18 cellular contexts compared by ENCODE assay signal in the genomic region with DNA sequence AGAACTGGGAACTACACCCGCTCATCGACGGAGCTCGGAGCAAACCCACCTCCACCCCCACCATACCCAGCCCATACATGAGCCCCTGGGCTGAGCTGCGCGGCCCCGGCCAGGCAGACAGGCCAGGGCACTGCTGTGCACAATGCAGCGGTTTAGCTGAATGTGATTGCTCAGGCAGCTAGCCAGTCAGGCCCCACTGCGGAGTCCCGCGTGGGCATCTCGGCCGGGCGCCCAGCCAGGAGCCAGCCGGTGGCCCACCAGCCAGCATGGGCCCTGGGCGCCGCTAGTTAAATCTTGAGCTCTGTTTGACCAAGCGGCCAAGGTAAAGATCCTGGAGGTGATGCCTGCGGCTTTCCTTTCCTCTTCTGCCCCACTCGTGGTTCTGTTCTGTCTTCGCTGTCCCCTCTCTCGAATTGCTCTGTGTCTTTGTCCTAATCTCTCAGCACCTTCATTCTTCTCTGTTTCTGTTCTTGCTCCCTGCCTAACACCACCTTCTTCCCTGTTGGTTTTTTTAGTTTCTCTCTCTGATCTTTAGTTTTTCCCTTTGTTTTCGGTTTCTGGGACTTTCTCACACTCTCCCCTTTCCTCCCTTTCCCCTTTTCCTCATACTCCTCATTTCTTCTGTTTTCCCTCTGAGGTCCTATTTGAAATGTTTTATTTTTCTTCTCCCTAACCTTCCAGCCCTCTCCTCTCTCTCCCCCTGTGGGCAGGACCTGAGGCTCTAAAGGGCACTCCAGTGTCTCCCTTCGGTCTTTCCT. TPM values are rescaled to one million over a fixed set of nuclear protein-coding genes. Genes with fewer than 3 reads are reported as not detected.
DNase-seq lines count a peak whose midpoint lies in the region; ATAC-seq and TF ChIP-seq lines count a peak whose summit lies in the region.
"Had no signal": no experiment of that assay in that cellular context is flagged by ENCODE, and none has a peak within 500 bp of the region (broad histone marks: within the 10 kb centered on the region; RNA-seq: fewer than 3 reads in every experiment).

No MANE protein-coding gene starts in this region.

- H3K4me1 Mint-ChIP-seq in T-helper 1 cell treated with Interleukin-12 subunit alpha and Interleukin-12 subunit beta and Interleukin-4 antibody, amounts not matched to agents 30 μg/mL and 1 μg/mL, for 36 hours (ENCODE audit: low read depth): peaks cover 34% of the 10 kb centered on the region
- H3K4me1 Mint-ChIP-seq in activated CD8-positive, alpha-beta T cell treated with anti-CD3 and anti-CD28 coated beads for 36 hours (ENCODE audit: low read depth): peaks cover 59% of the 10 kb centered on the region
- peaks cover 17% of the 10 kb centered on the region for H3K4me1 Mint-ChIP-seq in glutamatergic neuron (ENCODE audit: low read depth, unreplicated experiment)

- ATAC-seq in activated CD8-positive, alpha-beta T cell treated with anti-CD3 and anti-CD28 coated beads for 36 hours: no peak
- no peak for ATAC-seq in PC-3
- ATAC-seq: naive thymus-derived CD8-positive, alpha-beta T cell; psoas muscle had no signal

- no peaks in the 10 kb centered on the region for H3K9me2 ChIP-seq in PC-3 (replicated peaks; ENCODE audit: low read length)

- H3K27me3 ChIP-seq in A673 (replicated peaks; ENCODE audit: insufficient read depth, low read depth, low read length, poor library complexity): no peaks in the 10 kb centered on the region
- H3K27me3 ChIP-seq in PC-3 (ENCODE audit: low read length): no peaks in the 10 kb centered on the region

- H3K4me2 ChIP-seq in PC-3 (ENCODE audit: low read length): no peak overlapping the region
- H3K4me2 ChIP-seq: KMS-11, PC-9 had no signal

- DNase-seq in T-helper 1 cell (no peak), A673 (ENCODE audit: low spot score) (no peak), glutamatergic neuron (no peak), PC-3 (no peak), AG08396 (ENCODE audit: low spot score) (no peak), OCI-M1 (lab: John Stamatoyannopoulos, UW) (no peak)
- no peak for DNase-seq in activated CD8-positive, alpha-beta T cell treated with anti-CD3 and anti-CD28 coated beads for 36 hours
- DNase-seq: effector memory CD4-positive, alpha-beta T cell; head of caudate nucleus; naive thymus-derived CD8-positive, alpha-beta T cell; NCI-H1092 treated with DMSO at 0.1 percent for 48 hours; PC-9; stimulated activated CD4-positive, alpha-beta T cell treated with anti-CD3 and anti-CD28 coated beads, Interleukin-12 subunit alpha, Interleukin-12 subunit beta, amount 100 ng/mL, for 4 hours; stimulated activated naive CD4-positive, alpha-beta T cell; trophoblast cell had no signal

- peaks cover 59% of the 10 kb centered on the region for H3K79me2 ChIP-seq in PC-3 (ENCODE audit: low read length)

- H3K4me3 Mint-ChIP-seq in T-helper 1 cell treated with Interleukin-12 subunit alpha and Interleukin-12 subunit beta and Interleukin-4 antibody, amounts not matched to agents 30 μg/mL and 1 μg/mL, for 36 hours: no peak overlapping the region
- H3K4me3 Mint-ChIP-seq in activated CD8-positive, alpha-beta T cell treated with anti-CD3 and anti-CD28 coated beads for 36 hours: no peak overlapping the region
- H3K4me3 Mint-ChIP-seq in glutamatergic neuron (ENCODE audit: unreplicated experiment): peak overlapping the region; percentile 22
- H3K4me3 Mint-ChIP-seq: naive thymus-derived CD8-positive, alpha-beta T cell had no signal

- peaks cover 92% of the 10 kb centered on the region for H3K36me3 ChIP-seq in A673 (ENCODE audit: insufficient read depth, low read length, poor library complexity, severe bottlenecking)
- peaks cover 81% of the 10 kb centered on the region for H3K36me3 ChIP-seq in PC-3 (ENCODE audit: low read depth, low read length)

- H3K9me3 Mint-ChIP-seq in T-helper 1 cell treated with Interleukin-12 subunit alpha and Interleukin-12 subunit beta and Interleukin-4 antibody, amounts not matched to agents 30 μg/mL and 1 μg/mL, for 36 hours: no peaks in the 10 kb centered on the region
- no peaks in the 10 kb centered on the region for H3K9me3 Mint-ChIP-seq in activated CD8-positive, alpha-beta T cell treated with anti-CD3 and anti-CD28 coated beads for 36 hours
- peaks cover 18% of the 10 kb centered on the region for H3K9me3 Mint-ChIP-seq in glutamatergic neuron (ENCODE audit: unreplicated experiment)
- H3K9me3 Mint-ChIP-seq: naive thymus-derived CD8-positive, alpha-beta T cell had no signal

- H3K27me3 Mint-ChIP-seq in T-helper 1 cell treated with Interleukin-12 subunit alpha and Interleukin-12 subunit beta and Interleukin-4 antibody, amounts not matched to agents 30 μg/mL and 1 μg/mL, for 36 hours (ENCODE audit: low read depth): no peaks in the 10 kb centered on the region
- no peaks in the 10 kb centered on the region for H3K27me3 Mint-ChIP-seq in activated CD8-positive, alpha-beta T cell treated with anti-CD3 and anti-CD28 coated beads for 36 hours
- peaks cover 8% of the 10 kb centered on the region for H3K27me3 Mint-ChIP-seq in glutamatergic neuron (ENCODE audit: unreplicated experiment)
- H3K27me3 Mint-ChIP-seq: naive thymus-derived CD8-positive, alpha-beta T cell had no signal

- H3K27ac ChIP-seq in A673 (ENCODE audit: low read depth, low read length, poor library complexity, severe bottlenecking) (peak overlapping the region; percentile 47), PC-3 (ENCODE audit: low read length) (no peak overlapping the region)
- H3K27ac ChIP-seq: KMS-11, PC-9, psoas muscle had no signal

- CTCF ChIA-PET in A673 (lab: Charles Lee): no interaction called here
- CTCF ChIA-PET in activated CD8-positive, alpha-beta T cell treated with anti-CD3 and anti-CD28 coated beads for 36 hours (lab: Charles Lee): no interaction called here
- CTCF ChIA-PET in PC-3 (lab: Charles Lee): no interaction called here

- no TSS peak for BruUV-seq in A673 (replicated peaks; lab: Mats Ljungman, UMichigan)
- BruUV-seq in PC-3 (replicated peaks; lab: Mats Ljungman, UMichigan): no TSS peak

- H3K9ac ChIP-seq in PC-3 (ENCODE audit: low read length): no peak overlapping the region
- H3K9ac ChIP-seq: KMS-11 had no signal

- POLR2A ChIA-PET in A673 (lab: Charles Lee; ENCODE audit: low non-redundant PET) (no interaction called here), PC-3 (lab: Charles Lee; ENCODE audit: unreplicated experiment) (no interaction called here)
- POLR2A ChIA-PET in activated CD8-positive, alpha-beta T cell treated with anti-CD3 and anti-CD28 coated beads for 36 hours (lab: Charles Lee): interaction anchor here (7.4 kb wide), 1 partner anchor 7 kb away, joined by 167 read pairs; the partner anchor contains the start of gene SRRT

- H3K36me3 Mint-ChIP-seq in T-helper 1 cell treated with Interleukin-12 subunit alpha and Interleukin-12 subunit beta and Interleukin-4 antibody, amounts not matched to agents 30 μg/mL and 1 μg/mL, for 36 hours (ENCODE audit: low read depth): peaks cover 64% of the 10 kb centered on the region
- H3K36me3 Mint-ChIP-seq in activated CD8-positive, alpha-beta T cell treated with anti-CD3 and anti-CD28 coated beads for 36 hours (ENCODE audit: low read depth): peaks cover 88% of the 10 kb centered on the region
- H3K36me3 Mint-ChIP-seq in glutamatergic neuron (ENCODE audit: unreplicated experiment): peaks cover 12% of the 10 kb centered on the region

- no peak overlapping the region for H3K4me3 ChIP-seq in A673 (ENCODE audit: low read depth, low read length, poor library complexity, severe bottlenecking)
- H3K4me3 ChIP-seq in PC-3 (ENCODE audit: low read length): no peak overlapping the region
- H3K4me3 ChIP-seq: PC-9, psoas muscle had no signal

- peaks cover 8% of the 10 kb centered on the region for H3K4me1 ChIP-seq in A673 (ENCODE audit: insufficient read depth, low read length, poor library complexity, severe bottlenecking)
- H3K4me1 ChIP-seq in PC-3 (ENCODE audit: insufficient read depth, low read length): peaks cover 8% of the 10 kb centered on the region

- no peak overlapping the region for H2AFZ ChIP-seq in PC-3 (ENCODE audit: low read length)
- H2AFZ ChIP-seq: PC-9 had no signal

- H3K9me3 ChIP-seq in A673 (ENCODE audit: low read depth, low read length, poor library complexity, severe bottlenecking): no peaks in the 10 kb centered on the region
- H3K9me3 ChIP-seq in PC-3 (ENCODE audit: low read length): no peaks in the 10 kb centered on the region
- H3K9me3 ChIP-seq: psoas muscle had no signal

- peaks cover 23% of the 10 kb centered on the region for H4K20me1 ChIP-seq in PC-3 (ENCODE audit: low read length)

- H3F3A ChIP-seq in PC-3 (ENCODE audit: low read length, unreplicated experiment): no peaks in the 10 kb centered on the region

- no peak for TF ChIP-seq CTCF in A673 (conservative IDR thresholded peaks at IDR 0.05; ENCODE audit: low read depth, low read length)
- TF ChIP-seq CTCF in activated CD8-positive, alpha-beta T cell treated with anti-CD3 and anti-CD28 coated beads for 36 hours (IDR thresholded peaks at IDR 0.05): no peak
- no peak for TF ChIP-seq CTCF in glutamatergic neuron (IDR thresholded peaks at IDR 0.05; ENCODE audit: partially characterized antibody, unreplicated experiment)
- TF ChIP-seq CTCF in PC-3 (conservative IDR thresholded peaks at IDR 0.05; ENCODE audit: low read depth, low read length): no peak

- peak overlapping the region; percentile 7 for H3K27ac Mint-ChIP-seq in T-helper 1 cell treated with Interleukin-12 subunit alpha and Interleukin-12 subunit beta and Interleukin-4 antibody, amounts not matched to agents 30 μg/mL and 1 μg/mL, for 36 hours
- peak overlapping the region; percentile 8 for H3K27ac Mint-ChIP-seq in activated CD8-positive, alpha-beta T cell treated with anti-CD3 and anti-CD28 coated beads for 36 hours
- H3K27ac Mint-ChIP-seq in glutamatergic neuron (ENCODE audit: unreplicated experiment): no peak overlapping the region

- intact Hi-C loops in A673 (cut with micrococcal nuclease; ENCODE audit: unreplicated experiment): no loop called here
- intact Hi-C loops in activated CD8-positive, alpha-beta T cell treated with anti-CD3 and anti-CD28 coated beads for 36 hours (cut with micrococcal nuclease): no loop called here
- intact Hi-C loops in PC-3 (cut with micrococcal nuclease): no loop called here

RNA-seq across cellular contexts. Expression of gene UFSP1, which starts 6.6 kb away (rescaled TPM):
- total RNA-seq in A673 (2021) (4.7 and 5.0 TPM in 2 replicates), glutamatergic neuron (ENCODE audit: unreplicated experiment) (3.2 TPM), PC-3 (2014; rRNA removed) (10.5 and 14.6 TPM in 2 replicates)
- total RNA-seq in activated CD8-positive, alpha-beta T cell treated with anti-CD3 and anti-CD28 coated beads for 36 hours: 1 to 10 TPM; 2.1 to 2.2 TPM

RNA-seq across cellular contexts. Expression of gene SRRT, which starts 8.0 kb away (rescaled TPM):
- 257 and 277 TPM in 2 replicates for total RNA-seq in A673 (2021)
- 100 to 1,000 TPM; 211 to 239 TPM for total RNA-seq in activated CD8-positive, alpha-beta T cell treated with anti-CD3 and anti-CD28 coated beads for 36 hours
- total RNA-seq in glutamatergic neuron (ENCODE audit: unreplicated experiment): 213 TPM
- total RNA-seq in PC-3 (2014; rRNA removed): 177 and 268 TPM in 2 replicates

RNA-seq across cellular contexts. Expression of gene ACHE, which starts 12.7 kb away (rescaled TPM):
- total RNA-seq in A673 (2021) (0.52 and 0.87 TPM in 2 replicates), glutamatergic neuron (ENCODE audit: unreplicated experiment) (30.0 TPM), PC-3 (2014; rRNA removed) (0.40 and 1.3 TPM in 2 replicates)
- total RNA-seq in activated CD8-positive, alpha-beta T cell treated with anti-CD3 and anti-CD28 coated beads for 36 hours: under 1 TPM in 1 of 2 experiments, not detected in 1; 0.25 TPM

RNA-seq across cellular contexts. Expression of gene TRIP6, which starts 15.8 kb away (rescaled TPM):
- total RNA-seq in A673 (2021) (114 and 140 TPM in 2 replicates), glutamatergic neuron (ENCODE audit: unreplicated experiment) (13.1 TPM), PC-3 (2014; rRNA removed) (11.3 and 14.6 TPM in 2 replicates)
- total RNA-seq in activated CD8-positive, alpha-beta T cell treated with anti-CD3 and anti-CD28 coated beads for 36 hours: 10 to 100 TPM; 27.5 to 28.4 TPM

RNA-seq across cellular contexts. Expression of gene SLC12A9, which starts 30.4 kb away (rescaled TPM):
- total RNA-seq in A673 (2021) (23.8 and 26.1 TPM in 2 replicates), glutamatergic neuron (ENCODE audit: unreplicated experiment) (36.7 TPM), PC-3 (2014; rRNA removed) (25.9 and 31.2 TPM in 2 replicates)
- 10 to 100 TPM; 10.2 to 11.3 TPM for total RNA-seq in activated CD8-positive, alpha-beta T cell treated with anti-CD3 and anti-CD28 coated beads for 36 hours

Comparison
In these comparisons a context has a peak if more than half of its experiments do, and no peak if none do; other contexts are left out.
1. RNA of gene ACHE, which starts 12.7 kb away (total RNA-seq): 30.0 TPM in glutamatergic neuron (single experiment); 0.52 to 0.87 TPM in A673, 0.40 to 1.3 TPM in PC-3 and 0.25 TPM in activated CD8-positive, alpha-beta T cell treated with anti-CD3 and anti-CD28 coated beads for 36 hours; every median in the first group is over 10 times any median in the second.